Comparison of ENCODE assay signal across 8 cellular contexts in the genomic region with DNA sequence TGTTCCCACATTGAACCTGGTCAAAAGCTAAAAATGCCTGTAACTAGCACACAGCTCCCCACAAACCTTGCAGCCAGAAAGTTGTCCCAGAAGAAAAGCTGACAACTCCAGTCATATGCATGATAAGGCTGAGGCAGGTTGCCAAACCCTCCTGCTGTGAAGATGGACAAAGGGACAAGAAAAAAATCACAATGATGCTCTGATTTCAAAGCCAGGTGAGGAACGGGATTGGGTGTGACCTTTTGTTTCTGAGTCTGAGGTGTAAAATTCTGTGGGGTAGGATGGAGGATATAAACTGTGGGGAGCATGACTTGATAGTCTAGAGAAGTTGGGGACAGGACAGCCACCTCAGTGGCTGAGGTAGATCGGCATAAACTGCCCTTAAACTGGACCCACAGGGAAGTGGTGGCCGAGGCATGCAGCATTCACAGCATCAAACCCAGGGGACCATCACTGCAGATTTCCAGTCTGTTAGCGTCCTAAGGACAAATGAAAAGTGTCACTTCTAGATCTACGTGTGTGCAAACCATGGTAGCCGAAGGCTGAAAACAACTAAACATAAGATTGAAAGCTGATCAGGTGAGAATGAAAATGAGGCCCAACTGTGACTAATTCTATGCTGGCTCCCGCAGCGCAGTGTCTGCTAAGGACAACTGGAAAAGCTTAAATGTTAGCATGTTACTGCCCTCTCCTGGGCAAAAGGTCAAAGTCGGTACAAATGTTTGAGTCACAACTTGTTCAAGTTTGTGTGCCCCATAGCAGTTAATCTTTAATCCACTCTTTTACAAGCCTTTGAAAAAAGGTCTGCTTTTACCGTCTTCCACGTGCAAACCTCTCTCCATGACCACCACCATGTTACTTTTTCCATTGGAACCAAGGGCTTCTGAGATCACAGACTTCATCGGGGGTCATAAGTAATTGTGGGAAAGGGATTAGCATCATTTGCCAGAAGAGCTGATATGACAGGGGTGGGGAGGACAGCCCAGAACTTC. TPM values are rescaled to one million over a fixed set of nuclear protein-coding genes. Genes with fewer than 3 reads are reported as not detected.
A peak's percentile ranks its signal among the peaks of the same experiment; 100 is the strongest.
DNase-seq lines count a peak whose midpoint lies in the region; ATAC-seq, FAIRE-seq and TF ChIP-seq lines count a peak whose summit lies in the region.

No MANE protein-coding gene starts in this region.

- H3K27me3 Mint-ChIP-seq in brain: peaks cover 9% of the 10 kb centered on the region

- peaks cover 22% of the 10 kb centered on the region for H3K4me1 Mint-ChIP-seq in brain

- peak in 2 of 3 donors; percentile 1 to 4 for DNase-seq in stimulated activated CD4-positive, alpha-beta T cell treated with anti-CD3 and anti-CD28 coated beads, Interleukin-12 subunit alpha, Interleukin-12 subunit beta, amount 100 ng/mL, for 48 hours (ENCODE audit: low read depth in 2 of 3, low spot score in 1 of 3)
- DNase-seq in stimulated activated CD4-positive, alpha-beta T cell treated with anti-CD3 and anti-CD28 coated beads, Interleukin-12 subunit alpha, Interleukin-12 subunit beta, amount 100 ng/mL, for 4 hours: no peak
- DNase-seq in NCI-H2081 (lab: John Stamatoyannopoulos, UW) (peak; percentile 52 to 81), HepG2 (ENCODE audit: low spot score) (peak; percentile 76), suprapubic skin (ENCODE audit: low spot score in 2 of 2) (no peak)
- no peak for DNase-seq in activated CD8-positive, alpha-beta memory T cell treated with anti-CD3 and anti-CD28 coated beads, Interleukin-2, amount 50 U/mL, for 4 hours

- peaks cover 22% of the 10 kb centered on the region for H3K36me3 Mint-ChIP-seq in brain

- H3K27ac Mint-ChIP-seq in brain: peak overlapping the region in 3 of 5 experiments; percentile 13 to 58 (median 42)

- CTCF ChIA-PET in HepG2 (lab: Yijun Ruan, JAX; ENCODE audit: low intra/inter-chr PET ratio, low total read pairs): interaction anchor here (1.4 to 2.4 kb wide), 2 partner anchors 77 to 663 kb away, joined by 4 to 28 read pairs; no protein-coding TSS in a partner anchor

- H3K4me1 ChIP-seq in HepG2 (ENCODE audit: insufficient read depth, low read length) (peaks cover 10% of the 10 kb centered on the region), suprapubic skin (no peaks in the 10 kb centered on the region)

- H3K79me2 ChIP-seq in HepG2 (ENCODE audit: insufficient read depth, low read length): no peaks in the 10 kb centered on the region

- POLR2A ChIA-PET in HepG2 (lab: Yijun Ruan, JAX): no interaction called here

- 9% methylated on average over 11 of the region's 12 CpGs for WGBS in HepG2 (ENCODE audit: low lambda C conversion rate)
- 35% methylated on average over 12 of the region's 12 CpGs for WGBS in suprapubic skin

- peak overlapping the region; percentile 8 to 28 (median 27) for H3K4me3 Mint-ChIP-seq in brain

- H3K27me3 ChIP-seq in HepG2 (ENCODE audit: control insufficient read depth in 1 of 2, insufficient read depth in 2 of 2, low read length in 2 of 2): no peaks in the 10 kb centered on the region; a peak in 1 of 5 replicates
- H3K27me3 ChIP-seq in suprapubic skin: no peaks in the 10 kb centered on the region

- no TSS peak for BruUV-seq in HepG2 (replicated peaks; lab: Mats Ljungman, UMichigan)

- H3K9ac ChIP-seq in HepG2 (ENCODE audit: insufficient read depth, low read depth, low read length): no peak overlapping the region

- FAIRE-seq in HepG2 (lab: Jason Lieb, UNC): peak; percentile 93

- no peaks in the 10 kb centered on the region for H3K36me3 ChIP-seq in HepG2 (replicated peaks in 1 of 2; ENCODE audit: control insufficient read depth in 1 of 2, insufficient read depth in 2 of 2, low read length in 2 of 2)
- no peaks in the 10 kb centered on the region for H3K36me3 ChIP-seq in suprapubic skin

- H3K4me2 ChIP-seq in HepG2 (ENCODE audit: low read depth, low read length): peak overlapping the region; percentile 43

- in situ Hi-C loops in HepG2 (cut with HindIII; ENCODE audit: extremely low pct_ligation_motif_present, low pct_unique_long_range_greater_than_20kb): loop anchor here (5.0 to 25.0 kb wide), 2 partner anchors 74 to 204 kb away; no protein-coding TSS in a partner anchor

- H3K9me3 Mint-ChIP-seq in brain: peaks cover 11 to 24% (median 18%) of the 10 kb centered on the region in 5 experiments

- no peak overlapping the region for H3K27ac ChIP-seq in HepG2 (ENCODE audit: extremely low read length, insufficient read depth, low read length)
- H3K27ac ChIP-seq in suprapubic skin: no peak overlapping the region

- no peak overlapping the region for H2AFZ ChIP-seq in HepG2 (ENCODE audit: low read length)

- H4K20me1 ChIP-seq in HepG2 (ENCODE audit: insufficient read depth, low read length): no peaks in the 10 kb centered on the region

- peak; percentile 57 for TF ChIP-seq RAD21 in HepG2 (CRISPR knock-in tag; IDR thresholded peaks at IDR 0.05)

- TF ChIP-seq EP300 in HepG2 (IDR thresholded peaks at IDR 0.05; ENCODE audit: low read depth in 2 of 2, low read length in 2 of 2) (no peak), HepG2 (CRISPR knock-in tag; IDR thresholded peaks at IDR 0.05; ENCODE audit: borderline replicate concordance) (no peak), suprapubic skin (IDR thresholded peaks at IDR 0.05) (no peak)

- intact Hi-C loops in HepG2 (cut with micrococcal nuclease; ENCODE audit: unreplicated experiment): loop anchor here (1.0 to 5.0 kb wide), 3 partner anchors 77 to 684 kb away; no protein-coding TSS in a partner anchor

- peak; percentile 89 for ATAC-seq in HG02870 (IDR thresholded peaks at IDR 0.05; ENCODE audit: unreplicated experiment)
- ATAC-seq in HepG2: peak; percentile 99

- H3K9me3 ChIP-seq in HepG2 (ENCODE audit: low read length) (no peaks in the 10 kb centered on the region), suprapubic skin (no peaks in the 10 kb centered on the region)

- TF ChIP-seq POLR2A in HepG2 (IDR thresholded peaks at IDR 0.05; ENCODE audit: insufficient read depth in 1 of 2, low read depth in 2 of 2, low read length in 2 of 2): no peak
- no peak for TF ChIP-seq POLR2A in suprapubic skin (IDR thresholded peaks at IDR 0.05)

- peak; percentile 59 to 74 for TF ChIP-seq CTCF in brain (conservative IDR thresholded peaks at IDR 0.05)
- peak; percentile 82 for TF ChIP-seq CTCF in HepG2 (CRISPR knock-in tag; IDR thresholded peaks at IDR 0.05)
- peak in 1 of 2 donors; percentile 6 for TF ChIP-seq CTCF in suprapubic skin (IDR thresholded peaks at IDR 0.05)

- H3K4me3 ChIP-seq in HepG2 (replicated peaks in 1 of 3; ENCODE audit: insufficient read depth in 1 of 3, low read depth in 2 of 3, low read length in 3 of 3) (no peak overlapping the region), suprapubic skin (no peak overlapping the region)

TF ChIP-seq in HepG2, 621 proteins besides CTCF, POLR2A, EP300 and RAD21 (continues in another document):
- no peak for TF ChIP-seq ZNF331 (CRISPR knock-in tag; IDR thresholded peaks at IDR 0.05)
- peak; percentile 79 for TF ChIP-seq STAG1 (CRISPR knock-in tag; IDR thresholded peaks at IDR 0.05)
- TF ChIP-seq, protein P1, sequence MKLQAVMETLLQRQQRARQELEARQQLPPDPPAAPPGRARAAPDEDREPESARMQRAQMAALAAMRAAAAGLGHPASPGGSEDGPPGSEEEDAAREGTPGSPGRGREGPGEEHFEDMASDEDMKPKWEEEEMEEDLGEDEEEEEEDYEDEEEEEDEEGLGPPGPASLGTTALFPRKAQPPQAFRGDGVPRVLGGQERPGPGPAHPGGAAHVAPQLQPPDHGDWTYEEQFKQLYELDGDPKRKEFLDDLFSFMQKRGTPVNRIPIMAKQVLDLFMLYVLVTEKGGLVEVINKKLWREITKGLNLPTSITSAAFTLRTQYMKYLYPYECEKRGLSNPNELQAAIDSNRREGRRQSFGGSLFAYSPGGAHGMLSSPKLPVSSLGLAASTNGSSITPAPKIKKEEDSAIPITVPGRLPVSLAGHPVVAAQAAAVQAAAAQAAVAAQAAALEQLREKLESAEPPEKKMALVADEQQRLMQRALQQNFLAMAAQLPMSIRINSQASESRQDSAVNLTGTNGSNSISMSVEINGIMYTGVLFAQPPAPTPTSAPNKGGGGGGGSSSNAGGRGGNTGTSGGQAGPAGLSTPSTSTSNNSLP (IDR thresholded peaks at IDR 0.05; ENCODE audit: low read depth, low read length): peak; percentile 40; the same call in 1 of the 2 replicates
- TF ChIP-seq RXRB (CRISPR knock-in tag; IDR thresholded peaks at IDR 0.05; ENCODE audit: borderline replicate concordance): peak; percentile 65

RNA-seq across cellular contexts. Expression of a gene that starts 39.8 kb away (rescaled TPM):
- 0.61 TPM for polyA plus RNA-seq in brain (ENCODE audit: insufficient read depth, low read depth, low replicate concordance)
- 0.03 and 0.13 TPM in 2 replicates for total RNA-seq in HepG2 (2016; rRNA removed; fragmentation: Illumina TruSeq; extraction: Trizol)
- total RNA-seq in HepG2 (2016; cell fraction: cytosol; rRNA removed; fragmentation: Illumina TruSeq; extraction: Trizol; ENCODE audit: low read depth): under 0.01 TPM in 1 of 2 replicates, not detected in the other
- total RNA-seq in HepG2 (2016; cell fraction: insoluble cytoplasmic fraction; rRNA removed; fragmentation: Illumina TruSeq; extraction: Trizol): 0.04 and 0.06 TPM in 2 replicates
- 0.03 TPM in 2 replicates for total RNA-seq in HepG2 (2016; cell fraction: membrane; rRNA removed; fragmentation: Illumina TruSeq; extraction: Trizol)
- total RNA-seq in HepG2 (2016; cell fraction: nucleus; rRNA removed; fragmentation: Illumina TruSeq; extraction: Trizol): 0.06 and 0.19 TPM in 2 replicates
- polyA plus RNA-seq in HepG2 (2011; rRNA removed): 0.05 and 0.07 TPM in 2 replicates
- 0.06 and 0.11 TPM in 2 replicates for polyA plus RNA-seq in HepG2 (2011; cell fraction: cytosol; rRNA removed)
- polyA plus RNA-seq in HepG2 (2011; cell fraction: nucleus; rRNA removed): 0.10 and 0.32 TPM in 2 replicates
- polyA plus RNA-seq in HepG2 (2012): 0.08 and 0.21 TPM in 2 replicates
- 0.03 TPM in 1 of 2 replicates, not detected in the other for polyA plus RNA-seq in HepG2 (2016; cell fraction: cytosol; fragmentation: Illumina TruSeq; extraction: Trizol; ENCODE audit: low read depth)
- polyA plus RNA-seq in HepG2 (2016; cell fraction: insoluble cytoplasmic fraction; fragmentation: Illumina TruSeq; extraction: Trizol; ENCODE audit: low read depth): 0.03 and 0.05 TPM in 2 replicates
- 0.03 TPM in 1 of 2 replicates, not detected in the other for polyA plus RNA-seq in HepG2 (2016; cell fraction: membrane; fragmentation: Illumina TruSeq; extraction: Trizol; ENCODE audit: low read depth)
- 0.11 and 0.18 TPM in 2 replicates for polyA plus RNA-seq in HepG2 (2016; cell fraction: nucleus; fragmentation: Illumina TruSeq; extraction: Trizol; ENCODE audit: insufficient read depth, low read depth)
- 0.54 TPM in 1 of 2 replicates, not detected in the other for polyA minus RNA-seq in HepG2 (2011; rRNA and poly(A)+ RNA removed; ENCODE audit: low replicate concordance)
- not detected in 2 replicates for polyA minus RNA-seq in HepG2 (2011; cell fraction: cytosol; rRNA and poly(A)+ RNA removed)
- polyA minus RNA-seq in HepG2 (2011; cell fraction: nucleus; rRNA and poly(A)+ RNA removed): 0.12 and 0.13 TPM in 2 replicates
- total RNA-seq in suprapubic skin: under 1 TPM in 3 of 4 donors, not detected in 1; 0.04 to 0.26 (median 0.08) TPM

Comparison
In these comparisons a context has a peak if more than half of its experiments do, and no peak if none do; other contexts are left out.
1. DNase-seq: peak in stimulated activated CD4-positive, alpha-beta T cell treated with anti-CD3 and anti-CD28 coated beads, Interleukin-12 subunit alpha, Interleukin-12 subunit beta, amount 100 ng/mL, for 48 hours (2 of 3), NCI-H2081 (2 of 2) and HepG2 (single experiment); none in stimulated activated CD4-positive, alpha-beta T cell treated with anti-CD3 and anti-CD28 coated beads, Interleukin-12 subunit alpha, Interleukin-12 subunit beta, amount 100 ng/mL, for 4 hours (single experiment), activated CD8-positive, alpha-beta memory T cell treated with anti-CD3 and anti-CD28 coated beads, Interleukin-2, amount 50 U/mL, for 4 hours (single experiment) and suprapubic skin (0 of 2).